Comparison of ENCODE assay signal across 1 cellular context in the genomic region with DNA sequence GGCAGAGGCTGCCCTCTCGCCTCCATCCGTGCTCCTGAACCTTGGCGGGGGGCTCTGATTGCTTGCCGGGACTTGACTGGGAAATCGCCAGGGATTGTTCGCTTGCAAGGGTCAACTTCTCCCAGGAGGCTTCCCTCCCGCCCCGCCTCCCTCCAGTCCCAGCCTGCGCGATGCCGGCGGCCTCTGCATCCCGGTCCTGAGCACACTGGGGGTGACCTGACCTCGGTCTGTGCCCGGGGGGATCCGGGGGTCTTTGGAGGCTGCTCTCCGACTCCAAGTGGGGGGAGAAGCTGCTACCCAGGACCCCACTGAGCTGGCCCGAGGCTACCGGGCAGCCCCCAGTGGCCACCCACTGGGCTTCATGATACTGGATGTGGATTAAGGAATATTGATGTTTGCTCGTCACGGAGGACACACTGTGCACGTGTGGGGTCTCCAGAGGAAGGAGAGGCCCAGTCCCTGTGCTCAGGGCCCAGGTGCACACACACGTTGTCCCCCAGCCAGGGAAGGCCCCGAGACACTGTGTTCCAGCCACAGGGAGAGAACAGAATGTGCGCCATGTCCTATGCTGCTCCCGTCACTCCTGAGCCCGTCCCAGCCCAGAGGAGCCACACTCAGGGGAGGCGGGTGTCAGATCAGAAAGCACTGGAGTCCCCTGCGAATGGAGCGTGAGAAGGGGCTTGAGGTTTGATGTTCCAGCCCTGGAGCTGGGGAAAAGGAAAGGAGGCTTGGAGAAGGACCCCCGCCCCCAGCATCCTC.
TF ChIP-seq lines count a peak whose summit lies in the region.

No MANE protein-coding gene starts in this region.

TF ChIP-seq in IMR-90, 13 proteins besides CTCF, POLR2A, EP300 and RAD21 (continued from another document):
- no peak for TF ChIP-seq CHD1 (IDR thresholded peaks at IDR 0.05; ENCODE audit: low read depth, low read length)
- TF ChIP-seq FOS (IDR thresholded peaks at IDR 0.05; ENCODE audit: low read depth, low read length) = no peak
- TF ChIP-seq ELK1 (IDR thresholded peaks at IDR 0.05; ENCODE audit: borderline replicate concordance, low read depth, low read length) = no peak
- TF ChIP-seq BHLHE40 (IDR thresholded peaks at IDR 0.05; ENCODE audit: low read depth, low read length) = no peak
